8 cellular contexts compared by ENCODE assay signal in the genomic region with DNA sequence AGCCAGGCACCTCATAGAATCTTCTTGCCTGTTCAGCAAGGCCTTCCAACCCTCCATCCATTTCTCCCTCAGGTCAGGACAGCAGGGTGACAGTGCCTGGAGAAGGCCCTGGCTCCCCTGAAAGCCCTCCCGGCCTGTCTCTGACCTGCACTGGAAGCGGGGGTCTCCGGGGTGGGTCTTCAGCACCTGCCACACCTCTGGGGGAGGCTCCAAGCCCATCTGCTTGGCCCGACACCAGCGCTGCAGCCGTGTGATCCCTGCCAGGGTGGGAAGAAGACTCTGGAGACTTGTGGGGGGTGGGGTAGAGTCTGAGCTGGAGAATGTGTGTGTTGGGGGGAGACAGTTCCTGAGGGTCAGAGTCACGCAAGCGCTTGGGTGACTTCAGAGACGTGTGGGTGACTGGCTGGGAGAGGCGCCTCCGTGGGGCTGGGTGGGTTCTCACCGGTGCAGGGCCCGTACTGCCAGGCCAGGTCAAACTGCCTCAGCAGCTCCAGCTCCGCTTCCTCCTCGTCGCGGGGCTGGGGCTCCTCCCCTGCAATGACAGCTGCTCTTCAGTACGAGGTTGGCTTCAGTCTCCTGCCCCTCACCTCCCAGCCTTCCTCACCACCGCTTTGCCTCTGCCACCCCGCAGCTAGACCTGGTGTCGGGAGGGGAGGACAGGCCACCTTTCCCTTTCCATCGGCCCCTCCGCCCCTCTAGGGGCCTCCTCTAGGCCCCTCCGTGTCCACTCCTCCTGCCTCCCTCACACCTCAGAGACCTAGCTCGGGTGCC. TPM values are rescaled to one million over a fixed set of nuclear protein-coding genes. Genes with fewer than 3 reads are reported as not detected.
DNase-seq lines count a peak whose midpoint lies in the region; ATAC-seq, FAIRE-seq and TF ChIP-seq lines count a peak whose summit lies in the region.

No MANE protein-coding gene starts in this region.

- ATAC-seq in natural killer cell treated with Interleukin-12 subunit alpha and Interleukin-12 subunit beta and Interleukin-15 and Interleukin-18, amount 100 ng/mL, for 72 hours: peak; percentile 54 to 65
- no peak for ATAC-seq in GM18861 (IDR thresholded peaks at IDR 0.05; ENCODE audit: unreplicated experiment)

- H3K36me3 Mint-ChIP-seq in CD14-positive monocyte: peaks cover 8 to 9% of the 10 kb centered on the region in 2 donors
- no peaks in the 10 kb centered on the region for H3K36me3 Mint-ChIP-seq in natural killer cell treated with Interleukin-12 subunit alpha and Interleukin-12 subunit beta and Interleukin-15 and Interleukin-18, amount 100 ng/mL, for 72 hours

- H3K27ac Mint-ChIP-seq in CD14-positive monocyte: peak overlapping the region; percentile 97 to 100 (median 99)
- H3K27ac Mint-ChIP-seq in natural killer cell treated with Interleukin-12 subunit alpha and Interleukin-12 subunit beta and Interleukin-15 and Interleukin-18, amount 100 ng/mL, for 72 hours: peak overlapping the region; percentile 95 to 96

- peak overlapping the region; percentile 87 to 96 for H3K4me3 Mint-ChIP-seq in CD14-positive monocyte
- peak overlapping the region; percentile 91 for H3K4me3 Mint-ChIP-seq in natural killer cell treated with Interleukin-12 subunit alpha and Interleukin-12 subunit beta and Interleukin-15 and Interleukin-18, amount 100 ng/mL, for 72 hours

- TF ChIP-seq CTCF in CD14-positive monocyte (IDR thresholded peaks at IDR 0.05): no peak

- intact Hi-C loops in CD14-positive monocyte (cut with micrococcal nuclease): loop anchor here in 1 of 2 donors (5.0 kb wide), 1 partner anchor 155 kb away; a partner anchor contains a TSS

- peaks cover 64% of the 10 kb centered on the region for H3K4me1 Mint-ChIP-seq in CD14-positive monocyte
- peaks cover 29 to 39% of the 10 kb centered on the region in 2 donors for H3K4me1 Mint-ChIP-seq in natural killer cell treated with Interleukin-12 subunit alpha and Interleukin-12 subunit beta and Interleukin-15 and Interleukin-18, amount 100 ng/mL, for 72 hours (ENCODE audit: low read depth in 2 of 2)

- FAIRE-seq in HTR-8/SVneo (lab: Jason Lieb, UNC): peak; percentile 72

- peaks cover 0 to 2% (median 0%) of the 10 kb centered on the region in 3 donors for H3K27me3 Mint-ChIP-seq in CD14-positive monocyte (ENCODE audit: low read depth in 3 of 3)
- peaks cover 0 to 3% of the 10 kb centered on the region in 2 donors for H3K27me3 Mint-ChIP-seq in natural killer cell treated with Interleukin-12 subunit alpha and Interleukin-12 subunit beta and Interleukin-15 and Interleukin-18, amount 100 ng/mL, for 72 hours

- TF ChIP-seq POLR2A in GM19099 (IDR thresholded peaks at IDR 0.05; ENCODE audit: extremely low read depth, insufficient read length, low read depth) (peak; percentile 57), erythroblast (IDR thresholded peaks at IDR 0.05; ENCODE audit: low read length) (no peak)

- H3K9me3 Mint-ChIP-seq in CD14-positive monocyte: no peaks in the 10 kb centered on the region
- no peaks in the 10 kb centered on the region for H3K9me3 Mint-ChIP-seq in natural killer cell treated with Interleukin-12 subunit alpha and Interleukin-12 subunit beta and Interleukin-15 and Interleukin-18, amount 100 ng/mL, for 72 hours

- DNase-seq in CD14-positive monocyte (ENCODE audit: low spot score) (peak; percentile 69), HTR-8/SVneo (ENCODE audit: insufficient read length, low spot score) (no peak), T-helper 1 cell (peak in 4 of 5 donors; percentile 44 to 83 (median 56)), erythroblast (lab: John Stamatoyannopoulos, UW) (peak; percentile 61 to 78)
- DNase-seq in natural killer cell treated with Interleukin-12 subunit alpha and Interleukin-12 subunit beta and Interleukin-15 and Interleukin-18, amount 100 ng/mL, for 72 hours (ENCODE audit: low spot score): no peak
- no peak for DNase-seq in stimulated activated CD4-positive, alpha-beta T cell treated with anti-CD3 and anti-CD28 coated beads, Interleukin-4, amount 100 ng/mL, for 1 hour

RNA-seq across cellular contexts. Expression of a gene that starts 0.6 kb away (rescaled TPM):
- 100 to 1,000 TPM; 157 to 176 TPM for polyA plus RNA-seq in CD14-positive monocyte
- 10 to 100 TPM; 25.7 to 46.4 TPM for total RNA-seq in natural killer cell treated with Interleukin-12 subunit alpha and Interleukin-12 subunit beta and Interleukin-15 and Interleukin-18, amount 100 ng/mL, for 72 hours

RNA-seq across cellular contexts. Expression of a gene that starts 20.7 kb away (rescaled TPM):
- under 1 TPM; 0.44 to 0.94 TPM for polyA plus RNA-seq in CD14-positive monocyte
- 1 to 10 TPM; 1.4 to 3.3 TPM for total RNA-seq in natural killer cell treated with Interleukin-12 subunit alpha and Interleukin-12 subunit beta and Interleukin-15 and Interleukin-18, amount 100 ng/mL, for 72 hours

RNA-seq across cellular contexts. Expression of a gene that starts 39.1 kb away (rescaled TPM):
- polyA plus RNA-seq in CD14-positive monocyte: 1 to 10 TPM; 3.7 to 3.8 TPM
- 10 to 100 TPM; 25.9 to 47.8 TPM for total RNA-seq in natural killer cell treated with Interleukin-12 subunit alpha and Interleukin-12 subunit beta and Interleukin-15 and Interleukin-18, amount 100 ng/mL, for 72 hours

RNA-seq across cellular contexts. Expression of a gene that starts 48.9 kb away (rescaled TPM):
- 100 to 1,000 TPM; 461 to 551 TPM for polyA plus RNA-seq in CD14-positive monocyte
- total RNA-seq in natural killer cell treated with Interleukin-12 subunit alpha and Interleukin-12 subunit beta and Interleukin-15 and Interleukin-18, amount 100 ng/mL, for 72 hours: 100 to 1,000 TPM; 317 to 378 TPM

RNA-seq across cellular contexts. Expression of a gene that starts 49.4 kb away (rescaled TPM):
- 1 to 10 TPM; 3.6 to 5.8 TPM for polyA plus RNA-seq in CD14-positive monocyte
- 10 to 100 TPM; 19.2 to 32.3 TPM for total RNA-seq in natural killer cell treated with Interleukin-12 subunit alpha and Interleukin-12 subunit beta and Interleukin-15 and Interleukin-18, amount 100 ng/mL, for 72 hours

Comparison
In these comparisons a context has a peak if more than half of its experiments do, and no peak if none do; other contexts are left out.
1. DNase-seq: peak in CD14-positive monocyte (single experiment), T-helper 1 cell (4 of 5) and erythroblast (2 of 2); none in HTR-8/SVneo (single experiment), natural killer cell treated with Interleukin-12 subunit alpha and Interleukin-12 subunit beta and Interleukin-15 and Interleukin-18, amount 100 ng/mL, for 72 hours (single experiment) and stimulated activated CD4-positive, alpha-beta T cell treated with anti-CD3 and anti-CD28 coated beads, Interleukin-4, amount 100 ng/mL, for 1 hour (single experiment).